1 cellular context compared by ENCODE assay signal in the genomic region with DNA sequence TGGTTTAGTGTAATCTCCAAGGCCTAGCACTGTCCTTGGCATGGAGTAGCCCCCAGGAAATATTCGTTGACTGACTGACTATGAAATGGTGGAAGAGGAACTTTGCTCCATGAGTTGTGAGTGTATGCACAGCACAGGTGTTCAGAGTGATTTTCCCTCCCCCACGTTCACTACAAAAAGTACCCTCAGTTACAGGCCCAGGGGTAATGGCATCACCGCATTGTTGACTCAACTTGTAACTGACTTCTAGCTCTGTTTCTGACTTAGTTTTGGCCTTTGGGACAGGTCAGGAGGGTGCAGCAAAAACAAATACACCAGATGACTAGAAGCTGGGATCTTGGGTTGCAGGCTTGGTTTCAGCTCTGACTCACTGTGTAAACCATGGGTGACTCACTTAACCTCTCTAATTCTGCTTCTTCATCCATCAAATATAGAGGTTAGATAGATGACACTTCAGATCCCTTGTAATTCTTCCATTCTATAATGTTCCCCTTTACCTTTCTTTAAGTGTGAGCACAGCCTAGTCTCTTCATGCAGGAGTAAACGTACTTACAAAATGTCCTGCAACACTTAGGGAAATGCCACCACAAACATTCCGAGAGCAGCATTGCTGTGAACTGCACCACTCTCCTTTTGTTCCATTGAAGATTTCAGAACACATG.
TF ChIP-seq lines count a peak whose summit lies in the region.

No MANE protein-coding gene starts in this region.

TF ChIP-seq in GM12878, 131 proteins besides CTCF, POLR2A, EP300 and RAD21 (continued from another document):
- TF ChIP-seq JUNB (IDR thresholded peaks at IDR 0.05), result peak; percentile 98
- no peak for TF ChIP-seq CUX1 (IDR thresholded peaks at IDR 0.05; ENCODE audit: insufficient replicate concordance, low read depth, low read length)
- no peak for TF ChIP-seq YBX1 (IDR thresholded peaks at IDR 0.05)
- peak; percentile 50; the same call in 1 of the 2 replicates for TF ChIP-seq TARDBP (IDR thresholded peaks at IDR 0.05; ENCODE audit: borderline replicate concordance)
- TF ChIP-seq NR2C1 (IDR thresholded peaks at IDR 0.05), result no peak
- peak; percentile 81 for TF ChIP-seq CBFB (IDR thresholded peaks at IDR 0.05; ENCODE audit: low read depth)
- TF ChIP-seq SUZ12 (IDR thresholded peaks at IDR 0.05; ENCODE audit: unreplicated experiment), result no peak
- peak; percentile 94 for TF ChIP-seq IRF4 (IDR thresholded peaks at IDR 0.05; ENCODE audit: low read depth, low read length)
- TF ChIP-seq, protein P1, sequence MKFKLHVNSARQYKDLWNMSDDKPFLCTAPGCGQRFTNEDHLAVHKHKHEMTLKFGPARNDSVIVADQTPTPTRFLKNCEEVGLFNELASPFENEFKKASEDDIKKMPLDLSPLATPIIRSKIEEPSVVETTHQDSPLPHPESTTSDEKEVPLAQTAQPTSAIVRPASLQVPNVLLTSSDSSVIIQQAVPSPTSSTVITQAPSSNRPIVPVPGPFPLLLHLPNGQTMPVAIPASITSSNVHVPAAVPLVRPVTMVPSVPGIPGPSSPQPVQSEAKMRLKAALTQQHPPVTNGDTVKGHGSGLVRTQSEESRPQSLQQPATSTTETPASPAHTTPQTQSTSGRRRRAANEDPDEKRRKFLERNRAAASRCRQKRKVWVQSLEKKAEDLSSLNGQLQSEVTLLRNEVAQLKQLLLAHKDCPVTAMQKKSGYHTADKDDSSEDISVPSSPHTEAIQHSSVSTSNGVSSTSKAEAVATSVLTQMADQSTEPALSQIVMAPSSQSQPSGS (IDR thresholded peaks at IDR 0.05; ENCODE audit: low read length), result peak; percentile 96
- no peak for TF ChIP-seq JUND (IDR thresholded peaks at IDR 0.05; ENCODE audit: low read depth, low read length)
